Comparison of ENCODE assay signal across 8 cellular contexts in genomic region chr19:15417699-15418098, GRCh38. TPM values are rescaled to one million over a fixed set of nuclear protein-coding genes. Genes with fewer than 3 reads are reported as not detected.
DNase-seq lines count a peak whose midpoint lies in the region; ATAC-seq, FAIRE-seq and TF ChIP-seq lines count a peak whose summit lies in the region.

No MANE protein-coding gene starts in this region.

- TF ChIP-seq EP300 in GM12878 (IDR thresholded peaks at IDR 0.05; ENCODE audit: borderline replicate concordance in 1 of 2, control insufficient read depth in 1 of 2, low read depth in 2 of 2, low read length in 2 of 2) (no peak), tibial nerve (IDR thresholded peaks at IDR 0.05) (no peak)

- H4K20me1 ChIP-seq in GM12878 (ENCODE audit: control insufficient read depth, insufficient read depth), result 0 out of 2 replicates have a peak, but pooled peaks cover 3% of the 10 kb centered on the region

- TF ChIP-seq POLR2A in GM12878 (IDR thresholded peaks at IDR 0.05; ENCODE audit: low read depth, low read length) (peak; percentile 23; the same call in 1 of the 2 replicates), tibial nerve (IDR thresholded peaks at IDR 0.05) (no peak)

- SMC1A ChIA-PET in GM12878 (lab: Charles Lee; ENCODE audit: uncharacterized antibody, unreplicated experiment), result interaction anchor here (1.4 to 4.4 kb wide), 3 partner anchors 39 to 126 kb away, joined by 3 to 34 read pairs (median 26); partner anchors contain the start of genes AKAP8 and RASAL3

- 6% methylated on average over 9 of the region's 9 CpGs for WGBS in GM12878 (ENCODE audit: insufficient coverage, insufficient replicate concordance, low lambda C conversion rate, missing lambda C conversion rate)
- WGBS in liver, result 4% methylated on average over 9 of the region's 9 CpGs
- 5 to 6% methylated on average over 9 of the region's 9 CpGs for WGBS in tibial nerve, 2 donors

- H3K4me3 ChIP-seq in AG04449 (ENCODE audit: low read depth, low read length) (peak overlapping the region; percentile 96), HUES48 (ENCODE audit: low read depth, low read length) (peak overlapping the region; percentile 100), GM12878 (peak overlapping the region; percentile 98), liver (ENCODE audit: low read depth in 1 of 3, low read length in 3 of 3) (peak overlapping the region; percentile 77 to 92 (median 91)), tibial nerve (peak overlapping the region; percentile 81 to 99 (median 94))

- POLR2A ChIA-PET in AG04449 (lab: Yijun Ruan, JAX) (interaction anchor here (2.8 to 3.2 kb wide), 2 partner anchors 14 to 38 kb away, joined by 26 to 44 read pairs; partner anchors contain the start of gene AKAP8), GM12878 (lab: Charles Lee) (interaction anchor here (1.1 to 2.7 kb wide), 2 partner anchors 11 to 38 kb away, joined by 4 to 19 read pairs; partner anchors contain the start of gene AKAP8)

- CTCF ChIA-PET in AG04449 (lab: Yijun Ruan, JAX), result interaction anchor here (0.8 to 1.9 kb wide), 4 partner anchors 9 to 137 kb away, joined by 3 to 6 read pairs (median 3); no protein-coding TSS in a partner anchor
- CTCF ChIA-PET in GM12878 (lab: Yijun Ruan, JAX), result interaction anchor here (1.0 to 6.1 kb wide), 6 partner anchors 46 to 241 kb away, joined by 3 to 85 read pairs (median 9); no protein-coding TSS in a partner anchor

- H3K9me3 ChIP-seq in HUES48 (ENCODE audit: control insufficient read depth, insufficient read depth, low read length) (no peaks in the 10 kb centered on the region), GM12878 (replicated peaks; ENCODE audit: control insufficient read depth, insufficient read depth, low read length) (no peaks in the 10 kb centered on the region), liver (ENCODE audit: control insufficient read depth in 4 of 4, low read length in 3 of 4) (no peaks in the 10 kb centered on the region), tibial nerve (no peaks in the 10 kb centered on the region)

- intact Hi-C loops in GM12878 (cut with micrococcal nuclease; ENCODE audit: unreplicated experiment), result loop anchor here (2.0 to 10.0 kb wide), 3 partner anchors 15 to 241 kb away; partner anchors contain the start of gene RASAL3

- peak overlapping the region; percentile 98; the same call in 1 of the 2 replicates for H3K9ac ChIP-seq in HUES48 (ENCODE audit: low read depth, low read length)
- H3K9ac ChIP-seq in GM12878 (ENCODE audit: control insufficient read depth, insufficient read depth, low read length), result peak overlapping the region; percentile 97
- H3K9ac ChIP-seq in liver (ENCODE audit: low read depth in 1 of 2, low read length in 2 of 2), result peak overlapping the region in 1 of 2 donors; percentile 89

- H3K36me3 ChIP-seq in HUES48 (ENCODE audit: control insufficient read depth, insufficient read depth, low read length) (peaks cover 26% of the 10 kb centered on the region), GM12878 (ENCODE audit: control insufficient read depth in 2 of 2, insufficient read depth in 2 of 2, low read length in 1 of 2) (peaks cover 4 to 12% of the 10 kb centered on the region in 2 experiments), liver (ENCODE audit: control insufficient read depth in 4 of 4, insufficient read depth in 3 of 4, low read depth in 1 of 4, low read length in 3 of 4) (peaks cover 0 to 4% (median 2%) of the 10 kb centered on the region in 4 donors), tibial nerve (peaks cover 0 to 26% (median 0%) of the 10 kb centered on the region in 3 donors)

- in situ Hi-C loops in GM12878 (cut with MboI), result no loop called here

- TF ChIP-seq RAD21 in GM12878 (IDR thresholded peaks at IDR 0.05; ENCODE audit: insufficient read depth, low read depth, low read length), result no peak
- no peak for TF ChIP-seq RAD21 in liver (IDR thresholded peaks at IDR 0.05)

- H3K27ac ChIP-seq in HUES48 (ENCODE audit: low read depth, low read length), result no peak overlapping the region
- peak overlapping the region; percentile 88 for H3K27ac ChIP-seq in GM12878 (ENCODE audit: control insufficient read depth, insufficient read depth)
- H3K27ac ChIP-seq in liver (ENCODE audit: low read depth in 1 of 2, low read length in 2 of 2), result peak overlapping the region in 1 of 2 donors; percentile 87
- H3K27ac ChIP-seq in tibial nerve, result peak overlapping the region in 3 of 4 donors; percentile 89 to 93 (median 90)

- FAIRE-seq in GM12878 (lab: Jason Lieb, UNC), result no peak

- BruUV-seq in GM12878 (replicated peaks; lab: Mats Ljungman, UMichigan), result TSS peak; percentile 59

- RAD21 ChIA-PET in GM12878 (lab: Charles Lee; ENCODE audit: unreplicated experiment), result interaction anchor here (0.7 to 2.6 kb wide), 4 partner anchors 13 to 138 kb away, joined by 3 to 31 read pairs (median 4); partner anchors contain the start of gene AKAP8

- H3K27me3 ChIP-seq in HUES48 (ENCODE audit: control insufficient read depth, insufficient read depth, low read length), result no peaks in the 10 kb centered on the region
- no peaks in the 10 kb centered on the region for H3K27me3 ChIP-seq in GM12878 (replicated peaks in 1 of 2; ENCODE audit: control insufficient read depth in 2 of 2, insufficient read depth in 2 of 2, low read length in 1 of 2)
- H3K27me3 ChIP-seq in liver (ENCODE audit: control insufficient read depth in 4 of 4, insufficient read depth in 4 of 4, low read length in 3 of 4), result no peaks in the 10 kb centered on the region
- H3K27me3 ChIP-seq in tibial nerve, result no peaks in the 10 kb centered on the region

- TF ChIP-seq CTCF in AG04449 (IDR thresholded peaks at IDR 0.05; ENCODE audit: insufficient read depth, low read length, missing control alignments), result no peak
- TF ChIP-seq CTCF in GM12878 (IDR thresholded peaks at IDR 0.05 in 2 of 3, conservative IDR thresholded peaks at IDR 0.05 in 1 of 3; ENCODE audit: control insufficient read depth in 2 of 3, extremely low read depth in 1 of 3, insufficient read depth in 1 of 3, low read depth in 3 of 3, low read length in 3 of 3), result no peak
- TF ChIP-seq CTCF in liver (IDR thresholded peaks at IDR 0.05; ENCODE audit: low read depth, low read length, missing input control), result no peak
- no peak for TF ChIP-seq CTCF in tibial nerve (IDR thresholded peaks at IDR 0.05)

- H2AFZ ChIP-seq in GM12878 (ENCODE audit: control insufficient read depth, low read depth, low read length), result no peak overlapping the region

- peak overlapping the region; percentile 97 for H3K4me2 ChIP-seq in GM12878 (ENCODE audit: control insufficient read depth, insufficient read depth)

- H3K79me2 ChIP-seq in GM12878 (ENCODE audit: control insufficient read depth, insufficient read depth, low read length), result peaks cover 52% of the 10 kb centered on the region

- DNase-seq in AG04449 (ENCODE audit: low read depth, low spot score) (no peak), GM12878 (ENCODE audit: low read depth, low spot score) (no peak), tibial nerve (ENCODE audit: low spot score in 2 of 2) (no peak), NK-92 (lab: John Stamatoyannopoulos, UW; ENCODE audit: unreplicated experiment) (no peak), iPS-NIHi11 (ENCODE audit: low spot score) (no peak)

- peaks cover 11% of the 10 kb centered on the region for H3K4me1 ChIP-seq in HUES48 (ENCODE audit: control insufficient read depth, insufficient read depth, low read length)
- peaks cover 8% of the 10 kb centered on the region for H3K4me1 ChIP-seq in GM12878 (ENCODE audit: control insufficient read depth, insufficient read depth, low read length)
- H3K4me1 ChIP-seq in liver (ENCODE audit: control insufficient read depth in 4 of 4, insufficient read depth in 4 of 4, low read length in 3 of 4), result peaks cover 12 to 56% (median 43%) of the 10 kb centered on the region in 4 donors
- peaks cover 0 to 63% (median 34%) of the 10 kb centered on the region in 4 donors for H3K4me1 ChIP-seq in tibial nerve

- no peak for ATAC-seq in GM12878
- ATAC-seq in HG03135 (IDR thresholded peaks at IDR 0.05; ENCODE audit: unreplicated experiment), result no peak

RNA-seq across cellular contexts. Expression of gene AKAP8L, which starts 1.1 kb away (rescaled TPM):
- 224 and 248 TPM in 2 replicates for total RNA-seq in GM12878 (2013; cell fraction: nucleolus; rRNA removed)
- total RNA-seq in GM12878 (2014; rRNA removed) (59.8 and 64.3 TPM in 2 replicates), GM12878 (2014; rRNA removed; fragmentation: Illumina TruSeq; extraction: Trizol) (36.7 and 39.4 TPM in 2 replicates), GM12878 (2021) (60.3 and 60.5 TPM in 2 replicates), liver (10 to 100 TPM; 65.3 to 67.1 TPM), tibial nerve (100 to 1,000 TPM; 170 to 248 (median 183) TPM)
- polyA plus RNA-seq in GM12878 (2011; ENCODE audit: low read depth), result 36.9 TPM
- polyA plus RNA-seq in GM12878 (2011; rRNA removed) (29.6 and 42.3 TPM in 2 replicates), GM12878 (2014; fragmentation: Illumina TruSeq; extraction: Trizol) (35.1 and 47.3 TPM in 2 replicates), GM12878 (2014; fragmentation: Nextera tagmentation; extraction: Ambion mirVana) (1 to 10 TPM in 1 of 2 experiments, under 1 TPM in 1; 0.66 to 3.8 TPM), GM12878 (2014; rRNA removed) (63.6 and 67.0 TPM in 2 replicates), GM12878 (2016; fragmentation: Nextera tagmentation; extraction: Ambion mirVana) (10 to 100 TPM; 25.8 to 40.6 TPM), liver (10 to 100 TPM; 16.4 to 20.5 TPM)
- polyA plus RNA-seq in GM12878 (2011; cell fraction: cytosol; rRNA removed), result 31.0 and 36.5 TPM in 2 replicates
- polyA plus RNA-seq in GM12878 (2011; cell fraction: nucleus; rRNA removed), result 443 and 591 TPM in 2 replicates
- 40.3 and 43.0 TPM in 2 replicates for polyA plus RNA-seq in GM12878 (2012)
- polyA minus RNA-seq in GM12878 (2011; rRNA and poly(A)+ RNA removed), result 57.6 and 57.9 TPM in 2 replicates
- polyA minus RNA-seq in GM12878 (2011; cell fraction: cytosol; rRNA and poly(A)+ RNA removed), result 15.5 and 16.3 TPM in 2 replicates
- polyA minus RNA-seq in GM12878 (2011; cell fraction: nucleus; rRNA and poly(A)+ RNA removed), result 60.4 and 102 TPM in 2 replicates

RNA-seq across cellular contexts. Expression of gene WIZ, which starts 32.1 kb away (rescaled TPM):
- total RNA-seq in GM12878 (2013; cell fraction: nucleolus; rRNA removed), result 17.9 and 18.0 TPM in 2 replicates
- total RNA-seq in GM12878 (2014; rRNA removed) (4.6 and 4.9 TPM in 2 replicates), GM12878 (2014; rRNA removed; fragmentation: Illumina TruSeq; extraction: Trizol) (2.6 and 2.9 TPM in 2 replicates), GM12878 (2021) (23.5 and 26.7 TPM in 2 replicates), liver (1 to 10 TPM; 7.5 to 9.6 TPM), tibial nerve (100 to 1,000 TPM in 1 of 4 donors, 10 to 100 TPM in 3; 31.5 to 108 (median 46.3) TPM)
- 2.2 TPM for polyA plus RNA-seq in GM12878 (2011; ENCODE audit: low read depth)
- polyA plus RNA-seq in GM12878 (2011; rRNA removed) (1.4 and 2.4 TPM in 2 replicates), GM12878 (2014; fragmentation: Illumina TruSeq; extraction: Trizol) (1.4 and 4.5 TPM in 2 replicates), GM12878 (2014; fragmentation: Nextera tagmentation; extraction: Ambion mirVana) (under 1 TPM; 0.10 to 0.18 TPM), GM12878 (2014; rRNA removed) (19.8 and 24.9 TPM in 2 replicates), GM12878 (2016; fragmentation: Nextera tagmentation; extraction: Ambion mirVana) (1 to 10 TPM; 2.0 to 2.6 TPM), liver (10 to 100 TPM in 1 of 2 donors, 1 to 10 TPM in 1; 3.8 to 12.7 TPM)
- polyA plus RNA-seq in GM12878 (2011; cell fraction: cytosol; rRNA removed), result 3.8 and 6.1 TPM in 2 replicates
- polyA plus RNA-seq in GM12878 (2011; cell fraction: nucleus; rRNA removed), result 20.9 and 28.8 TPM in 2 replicates
- 9.9 and 13.9 TPM in 2 replicates for polyA plus RNA-seq in GM12878 (2012)
- 1.1 and 3.7 TPM in 2 replicates for polyA minus RNA-seq in GM12878 (2011; rRNA and poly(A)+ RNA removed)
- 3.6 and 4.6 TPM in 2 replicates for polyA minus RNA-seq in GM12878 (2011; cell fraction: cytosol; rRNA and poly(A)+ RNA removed)
- 3.5 and 10.1 TPM in 2 replicates for polyA minus RNA-seq in GM12878 (2011; cell fraction: nucleus; rRNA and poly(A)+ RNA removed)

RNA-seq across cellular contexts. Expression of gene AKAP8, which starts 38.1 kb away (rescaled TPM):
- total RNA-seq in GM12878 (2013; cell fraction: nucleolus; rRNA removed), result 26.9 and 28.2 TPM in 2 replicates
- total RNA-seq in GM12878 (2014; rRNA removed) (23.7 and 24.5 TPM in 2 replicates), GM12878 (2014; rRNA removed; fragmentation: Illumina TruSeq; extraction: Trizol) (13.2 and 13.7 TPM in 2 replicates), GM12878 (2021) (51.1 and 57.7 TPM in 2 replicates), liver (10 to 100 TPM; 12.0 to 12.4 TPM), tibial nerve (10 to 100 TPM; 26.4 to 58.5 (median 55.9) TPM)
- 10.9 TPM for polyA plus RNA-seq in GM12878 (2011; ENCODE audit: low read depth)
- polyA plus RNA-seq in GM12878 (2011; rRNA removed) (14.0 and 17.6 TPM in 2 replicates), GM12878 (2014; fragmentation: Illumina TruSeq; extraction: Trizol) (13.5 and 14.2 TPM in 2 replicates), GM12878 (2014; fragmentation: Nextera tagmentation; extraction: Ambion mirVana) (1 to 10 TPM; 5.3 to 5.5 TPM), GM12878 (2014; rRNA removed) (25.7 and 34.8 TPM in 2 replicates), GM12878 (2016; fragmentation: Nextera tagmentation; extraction: Ambion mirVana) (10 to 100 TPM; 26.3 to 27.8 TPM), liver (1 to 10 TPM; 7.5 to 7.7 TPM)
- polyA plus RNA-seq in GM12878 (2011; cell fraction: cytosol; rRNA removed), result 13.1 and 17.0 TPM in 2 replicates
- polyA plus RNA-seq in GM12878 (2011; cell fraction: nucleus; rRNA removed), result 44.7 and 58.8 TPM in 2 replicates
- polyA plus RNA-seq in GM12878 (2012), result 15.5 and 20.8 TPM in 2 replicates
- polyA minus RNA-seq in GM12878 (2011; rRNA and poly(A)+ RNA removed), result 8.9 and 10.5 TPM in 2 replicates
- polyA minus RNA-seq in GM12878 (2011; cell fraction: cytosol; rRNA and poly(A)+ RNA removed), result 14.3 and 14.4 TPM in 2 replicates
- polyA minus RNA-seq in GM12878 (2011; cell fraction: nucleus; rRNA and poly(A)+ RNA removed), result 5.0 and 14.5 TPM in 2 replicates

RNA-seq across cellular contexts. Expression of gene RASAL3, which starts 46.6 kb away (rescaled TPM):
- total RNA-seq in GM12878 (2013; cell fraction: nucleolus; rRNA removed), result 25.7 and 51.6 TPM in 2 replicates
- total RNA-seq in GM12878 (2014; rRNA removed), result 35.0 and 48.9 TPM in 2 replicates
- 17.7 and 19.8 TPM in 2 replicates for total RNA-seq in GM12878 (2014; rRNA removed; fragmentation: Illumina TruSeq; extraction: Trizol)
- 78.5 and 81.3 TPM in 2 replicates for total RNA-seq in GM12878 (2021)
- 14.5 TPM for polyA plus RNA-seq in GM12878 (2011; ENCODE audit: low read depth)
- 14.8 and 25.3 TPM in 2 replicates for polyA plus RNA-seq in GM12878 (2011; rRNA removed)
- polyA plus RNA-seq in GM12878 (2011; cell fraction: cytosol; rRNA removed), result 24.2 and 34.9 TPM in 2 replicates
- polyA plus RNA-seq in GM12878 (2011; cell fraction: nucleus; rRNA removed), result 162 and 199 TPM in 2 replicates
- polyA plus RNA-seq in GM12878 (2012), result 46.0 and 47.3 TPM in 2 replicates
- polyA plus RNA-seq in GM12878 (2014; fragmentation: Illumina TruSeq; extraction: Trizol), result 6.6 and 21.1 TPM in 2 replicates
- 1 to 10 TPM; 1.7 to 9.4 TPM for polyA plus RNA-seq in GM12878 (2014; fragmentation: Nextera tagmentation; extraction: Ambion mirVana)
- 46.9 and 58.2 TPM in 2 replicates for polyA plus RNA-seq in GM12878 (2014; rRNA removed)
- 10 to 100 TPM in 1 of 2 experiments, 1 to 10 TPM in 1; 6.7 to 42.3 TPM for polyA plus RNA-seq in GM12878 (2016; fragmentation: Nextera tagmentation; extraction: Ambion mirVana)
- polyA minus RNA-seq in GM12878 (2011; rRNA and poly(A)+ RNA removed), result 30.4 and 38.9 TPM in 2 replicates
- 16.8 and 18.5 TPM in 2 replicates for polyA minus RNA-seq in GM12878 (2011; cell fraction: cytosol; rRNA and poly(A)+ RNA removed)
- 21.5 and 29.1 TPM in 2 replicates for polyA minus RNA-seq in GM12878 (2011; cell fraction: nucleus; rRNA and poly(A)+ RNA removed)
- 1 to 10 TPM; 1.3 to 1.5 TPM for total RNA-seq in liver
- polyA plus RNA-seq in liver, result under 1 TPM; 0.76 to 0.91 TPM
- 1 to 10 TPM; 2.9 to 6.6 (median 4.3) TPM for total RNA-seq in tibial nerve
